8 cellular contexts compared by ENCODE assay signal in the genomic region with DNA sequence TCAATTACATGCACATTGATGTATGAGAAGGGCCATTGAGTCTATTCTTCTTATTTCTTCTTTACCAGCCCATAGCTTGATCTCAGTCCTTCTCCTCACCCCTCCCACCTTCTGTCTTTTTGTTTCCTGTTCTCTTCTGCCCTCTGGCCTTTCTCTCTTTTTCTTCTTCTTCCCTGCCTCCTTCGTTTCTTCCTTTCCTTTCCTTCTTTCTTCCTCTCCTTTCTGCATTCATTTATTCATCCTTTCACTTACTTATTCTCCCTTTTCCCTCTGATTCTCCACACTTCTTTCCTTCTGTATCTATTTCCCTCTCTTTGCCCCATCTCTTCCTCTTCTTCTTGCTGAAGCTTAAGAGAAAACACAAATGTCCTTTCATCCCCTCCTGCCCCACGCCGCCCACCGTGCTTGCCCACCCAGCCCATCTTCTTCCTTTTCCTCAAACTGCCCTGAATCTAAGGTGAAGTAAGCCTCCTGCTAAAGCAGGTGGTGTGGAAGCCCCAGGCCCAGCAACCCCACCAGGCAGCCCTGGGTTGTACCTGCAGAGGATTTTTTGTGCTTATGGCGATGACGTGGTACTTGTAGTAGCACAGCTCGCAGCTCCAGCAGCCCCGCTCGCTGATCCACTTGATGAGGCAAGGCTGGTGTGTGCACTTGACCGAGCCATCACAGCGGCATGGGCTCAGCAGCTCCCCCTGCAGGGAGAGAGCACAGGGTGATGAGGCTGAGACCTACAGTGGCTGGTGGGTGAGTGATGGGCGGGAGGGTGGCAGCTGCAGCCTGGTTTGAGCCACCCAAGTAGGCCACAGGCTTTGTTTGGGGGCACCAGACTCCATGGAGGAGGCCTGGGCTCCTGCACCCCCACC.
DNase-seq lines count a peak whose midpoint lies in the region; ATAC-seq, FAIRE-seq and TF ChIP-seq lines count a peak whose summit lies in the region.

No MANE protein-coding gene starts in this region.

- no peak overlapping the region for H3K27ac ChIP-seq in kidney (ENCODE audit: low read depth in 2 of 2, low read length in 2 of 2)

- intact Hi-C loops in Calu3 (cut with micrococcal nuclease; ENCODE audit: unreplicated experiment) (no loop called here), kidney (cut with DNase I) (no loop called here)
- intact Hi-C loops in activated T-helper 2 cell treated with anti-CD3 and anti-CD28 coated beads, Interferon-gamma antibody, Interleukin-2, Interleukin-4, amounts not matched to agents 10 μg/mL and 5 μg/mL and 100 μg/mL, durations not matched to agents 14 hours and 24 hours and 36 hours (cut with micrococcal nuclease) = loop anchor here (1.0 to 10.0 kb wide), 2 partner anchors 118 to 173 kb away; no protein-coding TSS in a partner anchor

- no peak overlapping the region for H3K9ac ChIP-seq in kidney (ENCODE audit: low read length in 2 of 2)

- H3K4me3 Mint-ChIP-seq in Calu3 (ENCODE audit: low read depth, unreplicated experiment) = no peak overlapping the region
- no peak overlapping the region for H3K4me3 Mint-ChIP-seq in activated T-helper 2 cell treated with anti-CD3 and anti-CD28 coated beads, Interferon-gamma antibody, Interleukin-2, Interleukin-4, amounts not matched to agents 10 μg/mL and 5 μg/mL and 100 μg/mL, durations not matched to agents 14 hours and 24 hours and 36 hours (ENCODE audit: low read depth)

- FAIRE-seq in kidney (lab: Jason Lieb, UNC) = no peak

- DNase-seq in Calu3 = peak; percentile 38
- peak; percentile 64 for DNase-seq in OCI-M1 (lab: John Stamatoyannopoulos, UW)
- peak; percentile 69 for DNase-seq in iPS DF 4.7 (ENCODE audit: extremely low read depth, low spot score)
- DNase-seq in kidney = no peak
- no peak for DNase-seq in activated T-helper 2 cell treated with anti-CD3 and anti-CD28 coated beads, Interferon-gamma antibody, Interleukin-2, Interleukin-4, amounts not matched to agents 10 μg/mL and 5 μg/mL and 100 μg/mL, durations not matched to agents 14 hours and 24 hours and 36 hours (ENCODE audit: low spot score)
- no peak for DNase-seq in NCI-H2171 (lab: John Stamatoyannopoulos, UW)

- CTCF ChIA-PET in Calu3 (lab: Charles Lee) = no interaction called here

- TF ChIP-seq CTCF in Calu3 (IDR thresholded peaks at IDR 0.05; ENCODE audit: unreplicated experiment) (no peak), kidney (IDR thresholded peaks at IDR 0.05; ENCODE audit: borderline replicate concordance, extremely low read depth, insufficient read depth) (no peak)

- H3K9me3 Mint-ChIP-seq in Calu3 (ENCODE audit: low read depth, unreplicated experiment) = no peaks in the 10 kb centered on the region
- no peaks in the 10 kb centered on the region for H3K9me3 Mint-ChIP-seq in activated T-helper 2 cell treated with anti-CD3 and anti-CD28 coated beads, Interferon-gamma antibody, Interleukin-2, Interleukin-4, amounts not matched to agents 10 μg/mL and 5 μg/mL and 100 μg/mL, durations not matched to agents 14 hours and 24 hours and 36 hours

- H3K27ac Mint-ChIP-seq in Calu3 (ENCODE audit: unreplicated experiment) = no peak overlapping the region
- no peak overlapping the region for H3K27ac Mint-ChIP-seq in activated T-helper 2 cell treated with anti-CD3 and anti-CD28 coated beads, Interferon-gamma antibody, Interleukin-2, Interleukin-4, amounts not matched to agents 10 μg/mL and 5 μg/mL and 100 μg/mL, durations not matched to agents 14 hours and 24 hours and 36 hours

- H3K4me1 ChIP-seq in kidney (ENCODE audit: control insufficient read depth in 1 of 2, insufficient read depth in 1 of 2, low read depth in 1 of 2, low read length in 2 of 2) = no peaks in the 10 kb centered on the region

- H3K4me3 ChIP-seq in kidney (ENCODE audit: low read length in 2 of 2) = no peak overlapping the region

- H3K4me1 Mint-ChIP-seq in Calu3 (ENCODE audit: low read depth, unreplicated experiment) = no peaks in the 10 kb centered on the region
- no peaks in the 10 kb centered on the region for H3K4me1 Mint-ChIP-seq in activated T-helper 2 cell treated with anti-CD3 and anti-CD28 coated beads, Interferon-gamma antibody, Interleukin-2, Interleukin-4, amounts not matched to agents 10 μg/mL and 5 μg/mL and 100 μg/mL, durations not matched to agents 14 hours and 24 hours and 36 hours (ENCODE audit: low read depth)

- no peaks in the 10 kb centered on the region for H3K36me3 Mint-ChIP-seq in Calu3 (ENCODE audit: insufficient read depth, unreplicated experiment)
- no peaks in the 10 kb centered on the region for H3K36me3 Mint-ChIP-seq in activated T-helper 2 cell treated with anti-CD3 and anti-CD28 coated beads, Interferon-gamma antibody, Interleukin-2, Interleukin-4, amounts not matched to agents 10 μg/mL and 5 μg/mL and 100 μg/mL, durations not matched to agents 14 hours and 24 hours and 36 hours (ENCODE audit: low read depth)

- H3K36me3 ChIP-seq in kidney (ENCODE audit: control insufficient read depth in 1 of 2, insufficient read depth in 2 of 2, low read length in 2 of 2) = no peaks in the 10 kb centered on the region

- ATAC-seq in GM21515 (IDR thresholded peaks at IDR 0.05; ENCODE audit: unreplicated experiment) (peak; percentile 61), GM18858 (IDR thresholded peaks at IDR 0.05; ENCODE audit: unreplicated experiment) (no peak)

- no peaks in the 10 kb centered on the region for H3K9me3 ChIP-seq in kidney (ENCODE audit: control insufficient read depth in 1 of 2, low read length in 2 of 2)

- BruUV-seq in Calu3 (replicated peaks; lab: Mats Ljungman, UMichigan) = no TSS peak

- peaks cover 54% of the 10 kb centered on the region for H3K27me3 Mint-ChIP-seq in Calu3 (ENCODE audit: unreplicated experiment)
- no peaks in the 10 kb centered on the region for H3K27me3 Mint-ChIP-seq in activated T-helper 2 cell treated with anti-CD3 and anti-CD28 coated beads, Interferon-gamma antibody, Interleukin-2, Interleukin-4, amounts not matched to agents 10 μg/mL and 5 μg/mL and 100 μg/mL, durations not matched to agents 14 hours and 24 hours and 36 hours (ENCODE audit: low read depth)

Comparison
In these comparisons a context has a peak if more than half of its experiments do, and no peak if none do; other contexts are left out.
1. DNase-seq: peak in Calu3 (single experiment), OCI-M1 (single experiment) and iPS DF 4.7 (single experiment); none in kidney (single experiment), activated T-helper 2 cell treated with anti-CD3 and anti-CD28 coated beads, Interferon-gamma antibody, Interleukin-2, Interleukin-4, amounts not matched to agents 10 μg/mL and 5 μg/mL and 100 μg/mL, durations not matched to agents 14 hours and 24 hours and 36 hours (single experiment) and NCI-H2171 (single experiment).